1 cellular context compared by ENCODE assay signal in genomic region chr20:56347628-56348305, GRCh38.
TF ChIP-seq lines count a peak whose summit lies in the region.

No MANE protein-coding gene starts in this region.

TF ChIP-seq in SK-N-SH treated with all-trans-retinoic acid at 6 μM for 48 hours, 23 proteins besides CTCF, POLR2A, EP300 and RAD21 (continued from another document):
- TF ChIP-seq, protein P1, sequence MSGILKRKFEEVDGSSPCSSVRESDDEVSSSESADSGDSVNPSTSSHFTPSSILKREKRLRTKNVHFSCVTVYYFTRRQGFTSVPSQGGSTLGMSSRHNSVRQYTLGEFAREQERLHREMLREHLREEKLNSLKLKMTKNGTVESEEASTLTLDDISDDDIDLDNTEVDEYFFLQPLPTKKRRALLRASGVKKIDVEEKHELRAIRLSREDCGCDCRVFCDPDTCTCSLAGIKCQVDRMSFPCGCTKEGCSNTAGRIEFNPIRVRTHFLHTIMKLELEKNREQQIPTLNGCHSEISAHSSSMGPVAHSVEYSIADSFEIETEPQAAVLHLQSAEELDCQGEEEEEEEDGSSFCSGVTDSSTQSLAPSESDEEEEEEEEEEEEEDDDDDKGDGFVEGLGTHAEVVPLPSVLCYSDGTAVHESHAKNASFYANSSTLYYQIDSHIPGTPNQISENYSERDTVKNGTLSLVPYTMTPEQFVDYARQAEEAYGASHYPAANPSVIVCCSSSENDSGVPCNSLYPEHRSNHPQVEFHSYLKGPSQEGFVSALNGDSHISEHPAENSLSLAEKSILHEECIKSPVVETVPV (CRISPR knock-in tag; IDR thresholded peaks at IDR 0.05): no peak
- TF ChIP-seq ARNTL (CRISPR knock-in tag; IDR thresholded peaks at IDR 0.05; ENCODE audit: borderline replicate concordance, low read depth) (no peak), ZNF70 (CRISPR knock-in tag; IDR thresholded peaks at IDR 0.05) (no peak), BACH2 (CRISPR knock-in tag; IDR thresholded peaks at IDR 0.05; ENCODE audit: borderline replicate concordance) (no peak), OSR1 (CRISPR knock-in tag; IDR thresholded peaks at IDR 0.05) (no peak), ISL1 (CRISPR knock-in tag; IDR thresholded peaks at IDR 0.05) (no peak), ZNF8 (CRISPR knock-in tag; IDR thresholded peaks at IDR 0.05) (no peak), TOX (CRISPR knock-in tag; IDR thresholded peaks at IDR 0.05; ENCODE audit: borderline replicate concordance) (no peak), ESRRG (CRISPR knock-in tag; IDR thresholded peaks at IDR 0.05) (no peak), ZFP3 (CRISPR knock-in tag; IDR thresholded peaks at IDR 0.05) (no peak), CSDC2 (CRISPR knock-in tag; IDR thresholded peaks at IDR 0.05) (no peak), SNAI2 (CRISPR knock-in tag; IDR thresholded peaks at IDR 0.05) (no peak)
- TF ChIP-seq, protein P2, sequence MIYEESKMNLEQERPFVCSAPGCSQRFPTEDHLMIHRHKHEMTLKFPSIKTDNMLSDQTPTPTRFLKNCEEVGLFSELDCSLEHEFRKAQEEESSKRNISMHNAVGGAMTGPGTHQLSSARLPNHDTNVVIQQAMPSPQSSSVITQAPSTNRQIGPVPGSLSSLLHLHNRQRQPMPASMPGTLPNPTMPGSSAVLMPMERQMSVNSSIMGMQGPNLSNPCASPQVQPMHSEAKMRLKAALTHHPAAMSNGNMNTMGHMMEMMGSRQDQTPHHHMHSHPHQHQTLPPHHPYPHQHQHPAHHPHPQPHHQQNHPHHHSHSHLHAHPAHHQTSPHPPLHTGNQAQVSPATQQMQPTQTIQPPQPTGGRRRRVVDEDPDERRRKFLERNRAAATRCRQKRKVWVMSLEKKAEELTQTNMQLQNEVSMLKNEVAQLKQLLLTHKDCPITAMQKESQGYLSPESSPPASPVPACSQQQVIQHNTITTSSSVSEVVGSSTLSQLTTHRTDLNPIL (CRISPR knock-in tag; IDR thresholded peaks at IDR 0.05; ENCODE audit: low read depth): no peak
